ENCODE assay signal across 25 cellular contexts in the genomic region with DNA sequence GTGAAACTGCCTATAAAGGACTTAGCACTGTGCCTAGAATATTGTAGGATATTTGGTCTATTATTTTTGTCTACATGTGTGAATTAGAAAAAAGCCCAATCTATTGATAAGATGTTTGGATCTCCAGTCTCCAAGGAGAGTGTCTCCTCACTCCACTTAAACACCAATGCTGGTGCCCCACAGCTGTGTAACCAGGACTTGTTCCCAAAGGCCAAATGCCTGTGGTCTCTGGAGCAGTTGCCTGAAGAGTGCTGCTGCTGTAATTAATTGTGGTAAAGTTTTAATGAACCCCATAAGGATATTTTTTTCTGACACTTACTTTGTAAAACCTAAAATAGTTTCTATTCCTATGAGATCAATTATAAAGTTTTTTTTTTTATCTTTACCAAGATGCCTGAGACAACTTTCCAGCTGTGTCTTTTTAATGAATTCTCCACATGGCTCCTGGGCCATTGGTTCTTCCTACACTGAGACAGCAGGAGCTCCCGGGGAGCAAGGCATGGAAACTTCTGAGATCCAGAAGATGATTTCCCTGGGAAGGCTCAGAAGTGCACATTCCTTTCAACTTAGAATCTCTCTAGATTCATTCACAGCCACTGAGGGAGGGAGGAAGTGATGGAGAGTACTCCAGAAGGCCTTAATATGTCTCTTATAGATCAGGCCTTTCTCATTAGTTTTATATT. TPM values are rescaled to one million over a fixed set of nuclear protein-coding genes. Genes with fewer than 3 reads are reported as not detected.
"Had no signal": no experiment of that assay in that cellular context is flagged by ENCODE, and none has a peak within 500 bp of the region (broad histone marks: within the 10 kb centered on the region; RNA-seq: fewer than 3 reads in every experiment).

No MANE protein-coding gene starts in this region.

- H3K27ac ChIP-seq: breast epithelium had no signal

- H3K27me3 ChIP-seq: breast epithelium had no signal

- ATAC-seq: activated T-helper 17 cell treated with anti-CD3 and anti-CD28 coated beads, Interleukin-2, amount 50 U/mL, for 72 hours; K562; PC-3; T-helper 17 cell had no signal

- H3K36me3 ChIP-seq: breast epithelium had no signal

- H3K4me3 ChIP-seq: breast epithelium, K562 had no signal

- DNase-seq: activated B cell treated with CpG ODN at 0.5 μM for 24 hours; activated CD4-positive, alpha-beta memory T cell treated with anti-CD3 and anti-CD28 coated beads, Interleukin-2, amount 10 ng/mL, durations not matched to agents 7 days and 5 days; activated CD4-positive, alpha-beta T cell treated with anti-CD3 and anti-CD28 coated beads for 1 hour; activated CD4-positive, alpha-beta T cell treated with anti-CD3 and anti-CD28 coated beads, Interleukin-2, amount 10 ng/mL, durations not matched to agents 7 days and 5 days; activated gamma-delta T cell; activated naive CD4-positive, alpha-beta T cell treated with anti-CD3 and anti-CD28 coated beads for 36 hours; activated T-cell treated with anti-CD3 and anti-CD28 coated beads for 4 hours; activated T-cell treated with anti-CD3 and anti-CD28 coated beads, Interleukin-2, amount 50 U/mL, for 48 hours; central memory CD4-positive, alpha-beta T cell; Karpas-422; MM.1S; NCI-H1105; NCI-H1436; NCI-H1694 treated with DMSO at 0.1 percent for 48 hours; NCI-H2029 treated with DMSO at 0.1 percent for 48 hours; NCI-H345; NCI-H510A treated with DMSO at 0.1 percent for 48 hours; PC-3; SIG-M5; T-helper 17 cell; T-helper 9 cell had no signal

RNA-seq across cellular contexts. Expression of a gene that starts 11.2 kb away (rescaled TPM):
- total RNA-seq: activated B cell treated with CpG ODN at 0.5 μM for 24 hours; activated CD4-positive, alpha-beta memory T cell treated with anti-CD3 and anti-CD28 coated beads, Interleukin-2, amount 10 ng/mL, durations not matched to agents 7 days and 5 days; activated CD4-positive, alpha-beta T cell treated with anti-CD3 and anti-CD28 coated beads, Interleukin-2, amount 10 ng/mL, durations not matched to agents 7 days and 5 days; activated CD8-positive, alpha-beta memory T cell treated with anti-CD3 and anti-CD28 coated beads for 36 hours; activated naive CD4-positive, alpha-beta T cell treated with anti-CD3 and anti-CD28 coated beads for 36 hours; activated T-helper 17 cell treated with anti-CD3 and anti-CD28 coated beads, Interleukin-2, amount 50 U/mL, for 72 hours; breast epithelium; K562; PC-3; T-helper 17 cell had no signal
- polyA plus RNA-seq: K562 had no signal

RNA-seq across cellular contexts. Expression of a gene that starts 32.1 kb away (rescaled TPM):
- total RNA-seq: activated B cell treated with CpG ODN at 0.5 μM for 24 hours; activated CD4-positive, alpha-beta memory T cell treated with anti-CD3 and anti-CD28 coated beads, Interleukin-2, amount 10 ng/mL, durations not matched to agents 7 days and 5 days; activated CD4-positive, alpha-beta T cell treated with anti-CD3 and anti-CD28 coated beads, Interleukin-2, amount 10 ng/mL, durations not matched to agents 7 days and 5 days; activated CD8-positive, alpha-beta memory T cell treated with anti-CD3 and anti-CD28 coated beads for 36 hours; activated naive CD4-positive, alpha-beta T cell treated with anti-CD3 and anti-CD28 coated beads for 36 hours; activated T-helper 17 cell treated with anti-CD3 and anti-CD28 coated beads, Interleukin-2, amount 50 U/mL, for 72 hours; breast epithelium; K562; PC-3; T-helper 17 cell had no signal
- polyA plus RNA-seq: K562 had no signal

RNA-seq across cellular contexts. Expression of a gene that starts 37.4 kb away (rescaled TPM):
- total RNA-seq: activated B cell treated with CpG ODN at 0.5 μM for 24 hours; activated CD4-positive, alpha-beta memory T cell treated with anti-CD3 and anti-CD28 coated beads, Interleukin-2, amount 10 ng/mL, durations not matched to agents 7 days and 5 days; activated CD4-positive, alpha-beta T cell treated with anti-CD3 and anti-CD28 coated beads, Interleukin-2, amount 10 ng/mL, durations not matched to agents 7 days and 5 days; activated CD8-positive, alpha-beta memory T cell treated with anti-CD3 and anti-CD28 coated beads for 36 hours; activated naive CD4-positive, alpha-beta T cell treated with anti-CD3 and anti-CD28 coated beads for 36 hours; activated T-helper 17 cell treated with anti-CD3 and anti-CD28 coated beads, Interleukin-2, amount 50 U/mL, for 72 hours; breast epithelium; K562; PC-3; T-helper 17 cell had no signal
- polyA plus RNA-seq: K562 had no signal

RNA-seq across cellular contexts. Expression of a gene that starts 48.5 kb away (rescaled TPM):
- total RNA-seq: activated B cell treated with CpG ODN at 0.5 μM for 24 hours; activated CD4-positive, alpha-beta memory T cell treated with anti-CD3 and anti-CD28 coated beads, Interleukin-2, amount 10 ng/mL, durations not matched to agents 7 days and 5 days; activated CD4-positive, alpha-beta T cell treated with anti-CD3 and anti-CD28 coated beads, Interleukin-2, amount 10 ng/mL, durations not matched to agents 7 days and 5 days; activated CD8-positive, alpha-beta memory T cell treated with anti-CD3 and anti-CD28 coated beads for 36 hours; activated naive CD4-positive, alpha-beta T cell treated with anti-CD3 and anti-CD28 coated beads for 36 hours; activated T-helper 17 cell treated with anti-CD3 and anti-CD28 coated beads, Interleukin-2, amount 50 U/mL, for 72 hours; breast epithelium; K562; PC-3; T-helper 17 cell had no signal
- polyA plus RNA-seq: K562 had no signal
